Comparison of ENCODE assay signal across 15 cellular contexts in the genomic region with DNA sequence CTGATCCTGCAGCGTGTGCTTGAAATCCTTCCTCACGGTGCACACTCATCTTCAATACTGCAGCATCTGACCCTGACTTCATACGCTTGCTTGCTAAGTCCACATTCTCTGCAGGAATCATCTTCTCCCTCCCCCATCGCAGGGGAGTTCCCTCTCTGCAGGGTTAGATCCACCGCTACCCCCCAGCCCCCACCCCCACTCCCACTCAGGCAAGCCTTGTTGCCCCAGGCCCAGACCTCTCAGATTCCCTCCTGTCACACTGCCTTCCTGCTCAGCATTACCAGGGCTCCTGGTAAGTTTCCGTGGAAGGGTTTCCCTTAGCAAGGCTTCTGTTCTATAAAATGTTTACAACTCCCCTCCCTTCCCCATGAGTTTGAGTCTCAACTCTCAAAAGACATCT.
DNase-seq lines count a peak whose midpoint lies in the region; ATAC-seq and TF ChIP-seq lines count a peak whose summit lies in the region.
"Had no signal": no experiment of that assay in that cellular context is flagged by ENCODE, and none has a peak within 500 bp of the region (broad histone marks: within the 10 kb centered on the region; RNA-seq: fewer than 3 reads in every experiment).

No MANE protein-coding gene starts in this region.

- peak overlapping the region; percentile 48 for H3K27ac ChIP-seq in HUES48 (ENCODE audit: low read depth, low read length)
- H3K27ac ChIP-seq in ectodermal cell (ENCODE audit: insufficient read depth, low read depth, low read length, poor library complexity, severe bottlenecking) = peak overlapping the region; percentile 41
- H3K27ac ChIP-seq in mesendoderm (ENCODE audit: low read depth, low read length) = no peak overlapping the region
- peak overlapping the region; percentile 65 for H3K27ac ChIP-seq in trophoblast cell (ENCODE audit: low read depth, low read length)
- no peak overlapping the region for H3K27ac ChIP-seq in mammary epithelial cell (ENCODE audit: insufficient read depth, low read depth, low read length)
- H3K27ac ChIP-seq: C4-2B had no signal

- H2BK120ac ChIP-seq in mesendoderm (ENCODE audit: low read depth, low read length) = no peak overlapping the region
- H2BK120ac ChIP-seq in trophoblast cell (ENCODE audit: insufficient read depth, low read length, poor library complexity) = no peak overlapping the region

- H2AK5ac ChIP-seq in mesendoderm (ENCODE audit: low read length) = no peak overlapping the region
- H2AK5ac ChIP-seq in trophoblast cell (ENCODE audit: low read length) = no peak overlapping the region

- no peaks in the 10 kb centered on the region for H3K9me3 Mint-ChIP-seq in activated T-cell treated with anti-CD3 and anti-CD28 coated beads, Interleukin-2, amount 50 U/mL, for 4 hours
- H3K9me3 Mint-ChIP-seq: IgD-negative memory B cell had no signal

- H3K9ac ChIP-seq in HUES48 (ENCODE audit: low read depth, low read length) (no peak overlapping the region), mesendoderm (ENCODE audit: low read length) (no peak overlapping the region), trophoblast cell (ENCODE audit: low read length) (no peak overlapping the region), mammary epithelial cell (ENCODE audit: insufficient read depth, low read length) (no peak overlapping the region)

- no TSS peak for BruUV-seq in mammary epithelial cell (replicated peaks; lab: Mats Ljungman, UMichigan)

- H3K9me3 ChIP-seq in HUES48 (ENCODE audit: control insufficient read depth, insufficient read depth, low read length) = no peaks in the 10 kb centered on the region; the same call in 1 of the 2 replicates
- no peaks in the 10 kb centered on the region for H3K9me3 ChIP-seq in ectodermal cell (ENCODE audit: control insufficient read depth, low read length)
- H3K9me3 ChIP-seq in trophoblast cell (ENCODE audit: insufficient read depth, low read depth, low read length) = no peaks in the 10 kb centered on the region
- H3K9me3 ChIP-seq in mammary epithelial cell (replicated peaks; ENCODE audit: insufficient read depth, low read length) = no peaks in the 10 kb centered on the region

- no peak overlapping the region for H3K18ac ChIP-seq in mesendoderm (ENCODE audit: low read length)
- no peak overlapping the region for H3K18ac ChIP-seq in trophoblast cell (ENCODE audit: low read length)

- H4K12ac ChIP-seq in trophoblast cell (ENCODE audit: low read depth, low read length) = no peak overlapping the region

- H3K23ac ChIP-seq in mesendoderm (ENCODE audit: low read length) (no peak overlapping the region), trophoblast cell (ENCODE audit: low read length) (no peak overlapping the region)

- no peak overlapping the region for H2BK15ac ChIP-seq in mesendoderm (replicated peaks; ENCODE audit: low read depth)

- H2AFZ ChIP-seq in trophoblast cell (ENCODE audit: insufficient read depth, low read length, poor library complexity) (no peak overlapping the region), mammary epithelial cell (ENCODE audit: low read depth, low read length) (no peak overlapping the region)

- H3K79me1 ChIP-seq in mesendoderm (ENCODE audit: low read length) (peaks cover 5% of the 10 kb centered on the region), trophoblast cell (ENCODE audit: low read length) (peaks cover 6% of the 10 kb centered on the region)

- H3K27me3 ChIP-seq in HUES48 (ENCODE audit: control insufficient read depth, insufficient read depth, low read length) (no peaks in the 10 kb centered on the region), ectodermal cell (ENCODE audit: control insufficient read depth, insufficient read depth, low read length, poor library complexity, severe bottlenecking) (no peaks in the 10 kb centered on the region), mesendoderm (ENCODE audit: insufficient read depth, low read length, poor library complexity) (no peaks in the 10 kb centered on the region), trophoblast cell (ENCODE audit: insufficient read depth, low read length) (no peaks in the 10 kb centered on the region), mammary epithelial cell (ENCODE audit: insufficient read depth, low read length) (no peaks in the 10 kb centered on the region)

- intact Hi-C loops in mammary epithelial cell (cut with micrococcal nuclease) = no loop called here

- no peak overlapping the region for H2BK12ac ChIP-seq in trophoblast cell (ENCODE audit: low read length)

- no peaks in the 10 kb centered on the region for H3K79me2 ChIP-seq in mesendoderm (ENCODE audit: control insufficient read depth, insufficient read depth, low read length)
- H3K79me2 ChIP-seq in trophoblast cell (ENCODE audit: control insufficient read depth, insufficient read depth, low read length, poor library complexity) = peaks cover 2% of the 10 kb centered on the region
- peaks cover 3% of the 10 kb centered on the region for H3K79me2 ChIP-seq in mammary epithelial cell (ENCODE audit: insufficient read depth, low read length)

- H3K4me3 ChIP-seq in HUES48 (ENCODE audit: low read depth, low read length) (no peak overlapping the region), ectodermal cell (ENCODE audit: insufficient read depth, low read depth, low read length) (no peak overlapping the region), mesendoderm (ENCODE audit: low read length) (no peak overlapping the region), trophoblast cell (ENCODE audit: low read depth, low read length) (no peak overlapping the region), mammary epithelial cell (replicated peaks in 1 of 3; ENCODE audit: insufficient read depth in 1 of 3, low read depth in 2 of 3, low read length in 3 of 3) (no peak overlapping the region)

- H4K8ac ChIP-seq in mesendoderm (ENCODE audit: low read depth, low read length) (no peak overlapping the region), trophoblast cell (ENCODE audit: low read depth, low read length) (no peak overlapping the region)

- in situ Hi-C loops in mammary epithelial cell (cut with MboI; ENCODE audit: low sequenced_read_pairs in 2 of 2) = no loop called here

- no peak overlapping the region for H3K56ac ChIP-seq in mesendoderm (ENCODE audit: low read length)

- no peaks in the 10 kb centered on the region for H3K4me1 Mint-ChIP-seq in activated T-cell treated with anti-CD3 and anti-CD28 coated beads, Interleukin-2, amount 50 U/mL, for 4 hours (ENCODE audit: low read depth)

- no peak overlapping the region for H4K5ac ChIP-seq in mesendoderm (ENCODE audit: low read length)

- ATAC-seq in activated T-cell treated with anti-CD3 and anti-CD28 coated beads, Interleukin-2, amount 50 U/mL, for 4 hours = no peak
- no peak for ATAC-seq in GM18502 (IDR thresholded peaks at IDR 0.05; ENCODE audit: poor library complexity, unreplicated experiment)

- no peak overlapping the region for H3K4ac ChIP-seq in mesendoderm (ENCODE audit: low read depth, low read length)
- no peak overlapping the region for H3K4ac ChIP-seq in trophoblast cell (ENCODE audit: low read depth, low read length)

- no peak overlapping the region for H3K14ac ChIP-seq in trophoblast cell (ENCODE audit: low read length)

- H3K4me2 ChIP-seq in mesendoderm (ENCODE audit: low read length) = no peak overlapping the region
- H3K4me2 ChIP-seq in trophoblast cell (ENCODE audit: low read length) = no peak overlapping the region
- no peak overlapping the region for H3K4me2 ChIP-seq in mammary epithelial cell (ENCODE audit: insufficient read depth, low read depth, low read length)

- CTCF ChIA-PET in mammary epithelial cell (lab: Charles Lee; ENCODE audit: low non-redundant PET) = no interaction called here

- H4K91ac ChIP-seq in trophoblast cell (ENCODE audit: low read depth, low read length) = no peak overlapping the region

- DNase-seq in mesendoderm = peak; percentile 31
- no peak for DNase-seq in trophoblast cell
- DNase-seq in activated T-cell treated with anti-CD3 and anti-CD28 coated beads, Interleukin-2, amount 50 U/mL, for 4 hours = no peak
- no peak for DNase-seq in mammary epithelial cell
- no peak for DNase-seq in NCI-H2227 (lab: John Stamatoyannopoulos, UW; ENCODE audit: unreplicated experiment)
- DNase-seq: Kasumi-1, NCI-H187 treated with DMSO at 0.1 percent for 48 hours, NCI-H69, OCI-M1, SHP77 treated with DMSO at 0.1 percent for 48 hours had no signal

- no peak for TF ChIP-seq CTCF in mammary epithelial cell (conservative IDR thresholded peaks at IDR 0.05 in 1 of 2, IDR thresholded peaks at IDR 0.05 in 1 of 2; ENCODE audit: extremely low read depth in 1 of 2, insufficient read depth in 1 of 2, low read depth in 1 of 2, low read length in 2 of 2)

- H3K36me3 Mint-ChIP-seq in activated T-cell treated with anti-CD3 and anti-CD28 coated beads, Interleukin-2, amount 50 U/mL, for 4 hours (ENCODE audit: insufficient read depth) = peaks cover 27% of the 10 kb centered on the region

- H2BK5ac ChIP-seq in mesendoderm (ENCODE audit: low read length) (no peak overlapping the region), trophoblast cell (ENCODE audit: low read depth, low read length, poor library complexity) (no peak overlapping the region)

- H3K4me3 Mint-ChIP-seq in activated T-cell treated with anti-CD3 and anti-CD28 coated beads, Interleukin-2, amount 50 U/mL, for 4 hours = no peak overlapping the region
- H3K4me3 Mint-ChIP-seq: IgD-negative memory B cell had no signal

- peaks cover 39% of the 10 kb centered on the region for H3K4me1 ChIP-seq in HUES48 (ENCODE audit: control insufficient read depth, insufficient read depth, low read length)
- peaks cover 34% of the 10 kb centered on the region for H3K4me1 ChIP-seq in ectodermal cell (ENCODE audit: control insufficient read depth, insufficient read depth, low read length)
- H3K4me1 ChIP-seq in mesendoderm (ENCODE audit: control insufficient read depth, low read depth, low read length) = peaks cover 9% of the 10 kb centered on the region
- H3K4me1 ChIP-seq in trophoblast cell (ENCODE audit: control insufficient read depth in 1 of 2, insufficient read depth in 2 of 2, low read length in 2 of 2) = peaks cover 18 to 21% of the 10 kb centered on the region in 2 experiments
- no peaks in the 10 kb centered on the region for H3K4me1 ChIP-seq in mammary epithelial cell (ENCODE audit: insufficient read depth, low read length)

- no peaks in the 10 kb centered on the region for H4K20me1 ChIP-seq in mammary epithelial cell (ENCODE audit: insufficient read depth, low read length)

- H3K36me3 ChIP-seq in HUES48 (ENCODE audit: control insufficient read depth, insufficient read depth, low read length) = no peaks in the 10 kb centered on the region
- H3K36me3 ChIP-seq in ectodermal cell (ENCODE audit: control insufficient read depth, insufficient read depth, low read length) = no peaks in the 10 kb centered on the region
- no peaks in the 10 kb centered on the region for H3K36me3 ChIP-seq in mesendoderm (ENCODE audit: control insufficient read depth, insufficient read depth, low read length)
- H3K36me3 ChIP-seq in trophoblast cell (ENCODE audit: control insufficient read depth in 1 of 2, insufficient read depth in 2 of 2, low read length in 2 of 2) = peaks cover 2 to 4% of the 10 kb centered on the region in 2 experiments
- no peaks in the 10 kb centered on the region for H3K36me3 ChIP-seq in mammary epithelial cell (ENCODE audit: insufficient read depth, low read length)

- dilution Hi-C loops in mammary epithelial cell (cut with HindIII; ENCODE audit: low sequenced_read_pairs) = loop anchor here (5.0 kb wide), 1 partner anchor 68 kb away; no protein-coding TSS in a partner anchor

- no peaks in the 10 kb centered on the region for H3K27me3 Mint-ChIP-seq in activated T-cell treated with anti-CD3 and anti-CD28 coated beads, Interleukin-2, amount 50 U/mL, for 4 hours (ENCODE audit: low read depth)
- H3K27me3 Mint-ChIP-seq: IgD-negative memory B cell had no signal

- WGBS in ectodermal cell, 2 experiments = 41 to 42% methylated on average over 6 of the region's 6 CpGs
- no CpG with 5 or more reads among the region's 6 CpGs for WGBS in mesendoderm (ENCODE audit: extremely low coverage, insufficient coverage, low lambda C conversion rate)
- no CpG with 5 or more reads among the region's 6 CpGs for WGBS in trophoblast cell (ENCODE audit: extremely low coverage, insufficient coverage, insufficient read length)
- 81% methylated on average over 6 of the region's 6 CpGs for WGBS in mammary epithelial cell (ENCODE audit: low coverage, missing lambda C conversion rate)

Comparison
In these comparisons a context has a peak if more than half of its experiments do, and no peak if none do; other contexts are left out.
1. H3K27ac ChIP-seq: peak in HUES48 (single experiment), ectodermal cell (single experiment) and trophoblast cell (single experiment); none in mesendoderm (single experiment) and mammary epithelial cell (single experiment).